ENCODE assay signal across 15 cellular contexts in genomic region chr17:77416096-77416713, GRCh38.
DNase-seq lines count a peak whose midpoint lies in the region; TF ChIP-seq lines count a peak whose summit lies in the region.
"Had no signal": no experiment of that assay in that cellular context is flagged by ENCODE, and none has a peak within 500 bp of the region (broad histone marks: within the 10 kb centered on the region; RNA-seq: fewer than 3 reads in every experiment).

No MANE protein-coding gene starts in this region.

- peak overlapping the region; percentile 19 for H3K4me3 Mint-ChIP-seq in activated naive CD4-positive, alpha-beta T cell treated with anti-CD3 and anti-CD28 coated beads, Interleukin-2, amount 50 U/mL, for 24 hours
- H3K4me3 Mint-ChIP-seq: T-helper 1 cell treated with Interleukin-12 subunit alpha and Interleukin-12 subunit beta and Interleukin-4 antibody, amounts not matched to agents 30 μg/mL and 1 μg/mL, for 36 hours had no signal

- H3K4me1 ChIP-seq in fibroblast of lung (ENCODE audit: control insufficient read depth, extremely low read depth, insufficient read depth, low read length) (peaks cover 29% of the 10 kb centered on the region), stomach (peaks cover 68 to 100% (median 78%) of the 10 kb centered on the region in 4 donors)

- no peak overlapping the region for H2AFZ ChIP-seq in fibroblast of lung (ENCODE audit: low read length)

- peaks cover 58% of the 10 kb centered on the region for H3K4me1 Mint-ChIP-seq in activated naive CD4-positive, alpha-beta T cell treated with anti-CD3 and anti-CD28 coated beads, Interleukin-2, amount 50 U/mL, for 24 hours

- H3K27ac ChIP-seq in KOPT-K1 (ENCODE audit: low read depth, low read length, poor library complexity, severe bottlenecking) (peak overlapping the region; percentile 21), fibroblast of lung (ENCODE audit: insufficient read depth, low read length) (no peak overlapping the region), stomach (peak overlapping the region; percentile 57 to 93 (median 91))
- H3K27ac ChIP-seq: ovary had no signal

- no peaks in the 10 kb centered on the region for H4K20me1 ChIP-seq in fibroblast of lung (ENCODE audit: control insufficient read depth, extremely low read depth, insufficient read depth, low read length)

- H3K4me2 ChIP-seq in fibroblast of lung (ENCODE audit: extremely low read depth, insufficient read depth, low read length) = peak overlapping the region; percentile 36

- H3K36me3 Mint-ChIP-seq in activated naive CD4-positive, alpha-beta T cell treated with anti-CD3 and anti-CD28 coated beads, Interleukin-2, amount 50 U/mL, for 24 hours = peaks cover 2% of the 10 kb centered on the region

- H3K9me3 Mint-ChIP-seq in activated naive CD4-positive, alpha-beta T cell treated with anti-CD3 and anti-CD28 coated beads, Interleukin-2, amount 50 U/mL, for 24 hours = no peaks in the 10 kb centered on the region
- H3K9me3 Mint-ChIP-seq: T-helper 1 cell treated with Interleukin-12 subunit alpha and Interleukin-12 subunit beta and Interleukin-4 antibody, amounts not matched to agents 30 μg/mL and 1 μg/mL, for 36 hours had no signal

- in situ Hi-C loops in KBM-7 (cut with MboI; ENCODE audit: low pct_unique_long_range_greater_than_20kb, low sequenced_read_pairs) = no loop called here

- TF ChIP-seq CTCF in fibroblast of lung (conservative IDR thresholded peaks at IDR 0.05 in 1 of 2, IDR thresholded peaks at IDR 0.05 in 1 of 2; ENCODE audit: low read depth in 1 of 2, low read length in 2 of 2) (no peak), stomach (IDR thresholded peaks at IDR 0.05) (no peak)

- no peaks in the 10 kb centered on the region for H3K9me3 ChIP-seq in KOPT-K1 (ENCODE audit: insufficient read depth, low read length, poor library complexity, severe bottlenecking)
- H3K9me3 ChIP-seq in fibroblast of lung (ENCODE audit: control insufficient read depth, insufficient read depth, low read depth, low read length) = no peaks in the 10 kb centered on the region
- no peaks in the 10 kb centered on the region for H3K9me3 ChIP-seq in stomach
- H3K9me3 ChIP-seq: ovary had no signal

- DNase-seq in activated naive CD4-positive, alpha-beta T cell treated with Interleukin-2 at 50 U/mL for 16 hours = no peak
- DNase-seq in fibroblast of lung (ENCODE audit: low read depth in 2 of 2) (no peak), stomach (peak; percentile 80), inferior parietal cortex (ENCODE audit: extremely low spot score) (no peak), KBM-7 (no peak)
- DNase-seq in stimulated activated CD4-positive, alpha-beta T cell treated with anti-CD3 and anti-CD28 coated beads, Interleukin-15, amount 100 ng/mL, for 24 hours = no peak
- DNase-seq: effector memory CD4-positive, alpha-beta T cell; MM.1S; NCI-H187; ovary; SHP77; stimulated activated CD4-positive, alpha-beta T cell treated with anti-CD3 and anti-CD28 coated beads, Interleukin-2, amount 100 ng/mL, for 48 hours had no signal

- H3K9ac ChIP-seq in fibroblast of lung (ENCODE audit: insufficient read depth, low read length) = no peak overlapping the region

- no peaks in the 10 kb centered on the region for H3K27me3 Mint-ChIP-seq in activated naive CD4-positive, alpha-beta T cell treated with anti-CD3 and anti-CD28 coated beads, Interleukin-2, amount 50 U/mL, for 24 hours

- peak overlapping the region; percentile 17 for H3K27ac Mint-ChIP-seq in activated naive CD4-positive, alpha-beta T cell treated with anti-CD3 and anti-CD28 coated beads, Interleukin-2, amount 50 U/mL, for 24 hours
- H3K27ac Mint-ChIP-seq: T-helper 1 cell treated with Interleukin-12 subunit alpha and Interleukin-12 subunit beta and Interleukin-4 antibody, amounts not matched to agents 30 μg/mL and 1 μg/mL, for 36 hours had no signal

- H3K36me3 ChIP-seq in KOPT-K1 (ENCODE audit: insufficient read depth, low read length) (no peaks in the 10 kb centered on the region), fibroblast of lung (ENCODE audit: control insufficient read depth, insufficient read depth, low read length) (peaks cover 7% of the 10 kb centered on the region), stomach (peaks cover 0 to 23% (median 8%) of the 10 kb centered on the region in 4 donors)
- H3K36me3 ChIP-seq: ovary had no signal

- TF ChIP-seq EP300 in stomach (IDR thresholded peaks at IDR 0.05) = no peak

- no peak for TF ChIP-seq POLR2A in stomach (IDR thresholded peaks at IDR 0.05)

- intact Hi-C loops in stomach (cut with DNase I; ENCODE audit: low total_unique reads) = no loop called here

- WGBS in stomach, 5 donors = 32 to 56% (median 36%) methylated on average over 14 to 17 of the region's 17 CpGs

- H3K27me3 ChIP-seq in fibroblast of lung (ENCODE audit: control insufficient read depth, insufficient read depth, low read length) (no peaks in the 10 kb centered on the region), stomach (no peaks in the 10 kb centered on the region)
- H3K27me3 ChIP-seq: ovary had no signal

- peaks cover 91% of the 10 kb centered on the region for H3K79me2 ChIP-seq in fibroblast of lung (ENCODE audit: control insufficient read depth, insufficient read depth, low read length)

- H3K4me3 ChIP-seq in fibroblast of lung (replicated peaks in 1 of 4; ENCODE audit: control extremely low read depth in 1 of 4, insufficient read depth in 1 of 4, low read depth in 3 of 4, low read length in 4 of 4) (no peak overlapping the region), stomach (no peak overlapping the region)
- H3K4me3 ChIP-seq: ovary had no signal
